26 cellular contexts compared by ENCODE assay signal in genomic region chr19:29735821-29736220, GRCh38.
"Had no signal": no experiment of that assay in that cellular context is flagged by ENCODE, and none has a peak within 500 bp of the region (broad histone marks: within the 10 kb centered on the region; RNA-seq: fewer than 3 reads in every experiment).

No MANE protein-coding gene starts in this region.

- H3K4me3 ChIP-seq: left lung, lower lobe of right lung, pancreas, prostate gland, stomach, testis, thyroid gland, transverse colon had no signal

- H3K9me3 ChIP-seq: left lung, lower lobe of right lung, pancreas, prostate gland, stomach, testis, thyroid gland, transverse colon had no signal

- DNase-seq: head of caudate nucleus; hippocampal formation; left colon; left lung; lower lobe of right lung; mesendoderm; naive thymus-derived CD4-positive, alpha-beta T cell; nucleus accumbens; pancreas; retina; right cardiac atrium; small intestine; stimulated activated CD4-positive, alpha-beta T cell treated with anti-CD3 and anti-CD28 coated beads, Interleukin-1b, Interleukin-23, amount 100 ng/mL, for 48 hours; stimulated activated CD4-positive, alpha-beta T cell treated with anti-CD3 and anti-CD28 coated beads, Interleukin-2, amount 100 ng/mL, for 48 hours; stimulated activated CD4-positive, alpha-beta T cell treated with anti-CD3 and anti-CD28 coated beads, Interleukin-4, amount 100 ng/mL, for 4 hours; stimulated activated CD8-positive, alpha-beta memory T cell treated with anti-CD3 and anti-CD28 coated beads, Interleukin-4, amount 100 ng/mL, for 48 hours; stimulated activated naive CD8-positive, alpha-beta T cell treated with anti-CD3 and anti-CD28 coated beads, Interleukin-15, Interleukin-2, amounts not matched to agents 100 U/mL and 50 U/mL, for 24 hours; stomach; testis; thyroid gland; transverse colon had no signal

- H3K27me3 ChIP-seq: testis, thyroid gland had no signal

- FAIRE-seq: keratinocyte, pancreas, small intestine had no signal

- H3K36me3 ChIP-seq: left lung, lower lobe of right lung, pancreas, prostate gland, stomach, thyroid gland, transverse colon had no signal

- H3K27ac ChIP-seq: left lung, lower lobe of right lung, pancreas, prostate gland, stomach, testis, thyroid gland, transverse colon had no signal

- ATAC-seq: left colon; left lung; naive thymus-derived CD4-positive, alpha-beta T cell; natural killer cell treated with Interleukin-12 subunit alpha and Interleukin-12 subunit beta and Interleukin-15 and Interleukin-18, amount 100 ng/mL, for 72 hours; pancreas; right cardiac atrium; sciatic nerve; stimulated activated memory B cell treated with anti-CD40 and anti-IgM and Interleukin-4, amounts not matched to agents 10 μg/mL and 1 μg/mL and 100 μg/mL, for 72 hours; stimulated activated naive CD8-positive, alpha-beta T cell treated with anti-CD3 and anti-CD28 coated beads, Interleukin-15, Interleukin-2, amounts not matched to agents 100 U/mL and 50 U/mL, for 24 hours had no signal

- H3K4me1 ChIP-seq: left lung, lower lobe of right lung, pancreas, prostate gland, stomach, testis, thyroid gland, transverse colon had no signal
